Comparison of ENCODE assay signal across 22 cellular contexts in the genomic region with DNA sequence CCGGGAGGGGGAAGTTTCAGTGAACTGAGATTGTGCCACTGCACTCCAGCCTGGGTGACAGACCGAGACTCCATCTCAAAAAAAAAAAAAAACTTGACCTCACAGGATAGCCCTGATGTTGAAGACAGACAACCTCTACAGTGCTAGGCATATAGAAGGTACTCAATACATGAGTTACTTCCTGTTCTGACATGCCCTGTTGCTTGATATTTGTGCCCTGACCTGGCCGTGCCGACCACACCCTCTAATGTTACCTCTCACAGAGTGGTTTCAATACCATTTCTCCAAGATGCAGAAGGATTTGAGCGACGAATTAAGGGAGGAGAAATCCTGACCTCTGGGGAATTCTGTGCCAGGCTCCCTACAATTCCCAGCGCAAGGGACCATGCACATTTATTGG. TPM values are rescaled to one million over a fixed set of nuclear protein-coding genes. Genes with fewer than 3 reads are reported as not detected.
DNase-seq lines count a peak whose midpoint lies in the region; FAIRE-seq and TF ChIP-seq lines count a peak whose summit lies in the region.
"Had no signal": no experiment of that assay in that cellular context is flagged by ENCODE, and none has a peak within 500 bp of the region (broad histone marks: within the 10 kb centered on the region; RNA-seq: fewer than 3 reads in every experiment).

No MANE protein-coding gene starts in this region.

- no peaks in the 10 kb centered on the region for H3K27me3 Mint-ChIP-seq in activated naive CD4-positive, alpha-beta T cell treated with anti-CD3 and anti-CD28 coated beads, Interleukin-2, amount 50 U/mL, for 24 hours

- H3K27ac ChIP-seq in OCI-LY7 (ENCODE audit: low read depth, low read length, poor library complexity, severe bottlenecking) (peak overlapping the region; percentile 97), hepatocyte (peak overlapping the region; percentile 82), stomach (peak overlapping the region in 3 of 5 donors; percentile 69 to 81 (median 81)), kidney (ENCODE audit: low read depth in 2 of 2, low read length in 2 of 2) (no peak overlapping the region)
- H3K27ac ChIP-seq: A549, brain microvascular endothelial cell, neural progenitor cell, PC-9, prostate gland had no signal

- no TSS peak for BruUV-seq in OCI-LY7 (replicated peaks; lab: Mats Ljungman, UMichigan)

- DNase-seq in activated naive CD4-positive, alpha-beta T cell treated with Interleukin-2 at 50 U/mL for 16 hours: no peak
- DNase-seq in OCI-LY7 (ENCODE audit: low spot score) (peak; percentile 31), hepatocyte (ENCODE audit: low spot score) (no peak), stomach (no peak), kidney (no peak), NCI-H1436 treated with DMSO at 0.1 percent for 48 hours (lab: John Stamatoyannopoulos, UW) (no peak)
- no peak for DNase-seq in activated effector memory CD4-positive, alpha-beta T cell treated with Interleukin-2 at 50 U/mL for 16 hours
- DNase-seq: brain microvascular endothelial cell, C1 segment of cervical spinal cord, DMS 273 treated with DMSO at 0.1 percent for 48 hours, NCI-H1930, NCI-H226, NCI-H774, PC-9, SHP77 treated with DMSO at 0.1 percent for 48 hours had no signal

- H3K9me3 Mint-ChIP-seq in activated naive CD4-positive, alpha-beta T cell treated with anti-CD3 and anti-CD28 coated beads, Interleukin-2, amount 50 U/mL, for 24 hours: no peaks in the 10 kb centered on the region
- H3K9me3 Mint-ChIP-seq: neural progenitor cell had no signal

- H3K4me1 ChIP-seq in OCI-LY7 (ENCODE audit: insufficient read depth, low read length, poor library complexity, severe bottlenecking) (peaks cover 68% of the 10 kb centered on the region), hepatocyte (ENCODE audit: insufficient read depth) (peaks cover 10% of the 10 kb centered on the region), stomach (peaks cover 30 to 60% (median 45%) of the 10 kb centered on the region in 4 donors), kidney (ENCODE audit: control insufficient read depth in 1 of 2, insufficient read depth in 1 of 2, low read depth in 1 of 2, low read length in 2 of 2) (no peaks in the 10 kb centered on the region)
- H3K4me1 ChIP-seq: A549, neural progenitor cell, prostate gland had no signal

- TF ChIP-seq EP300 in stomach (IDR thresholded peaks at IDR 0.05): no peak

- no peaks in the 10 kb centered on the region for H3K9me3 ChIP-seq in OCI-LY7 (ENCODE audit: low read length)
- H3K9me3 ChIP-seq in hepatocyte (ENCODE audit: low read depth): no peaks in the 10 kb centered on the region
- H3K9me3 ChIP-seq in stomach: no peaks in the 10 kb centered on the region
- H3K9me3 ChIP-seq in kidney (ENCODE audit: control insufficient read depth in 1 of 2, low read length in 2 of 2): no peaks in the 10 kb centered on the region
- H3K9me3 ChIP-seq: A549, prostate gland had no signal

- intact Hi-C loops in OCI-LY7 (cut with micrococcal nuclease; ENCODE audit: unreplicated experiment): no loop called here
- intact Hi-C loops in stomach (cut with DNase I; ENCODE audit: low total_unique reads): no loop called here
- intact Hi-C loops in kidney (cut with DNase I): no loop called here

- H3K79me2 ChIP-seq in OCI-LY7 (ENCODE audit: insufficient read depth, low read depth, low read length) (peaks cover 74% of the 10 kb centered on the region), hepatocyte (no peaks in the 10 kb centered on the region)

- no peaks in the 10 kb centered on the region for H3K36me3 Mint-ChIP-seq in activated naive CD4-positive, alpha-beta T cell treated with anti-CD3 and anti-CD28 coated beads, Interleukin-2, amount 50 U/mL, for 24 hours
- H3K36me3 Mint-ChIP-seq: neural progenitor cell had no signal

- no peak for TF ChIP-seq POLR2A in stomach (IDR thresholded peaks at IDR 0.05)

- peak overlapping the region; percentile 15 for H3K4me3 Mint-ChIP-seq in activated naive CD4-positive, alpha-beta T cell treated with anti-CD3 and anti-CD28 coated beads, Interleukin-2, amount 50 U/mL, for 24 hours
- H3K4me3 Mint-ChIP-seq: neural progenitor cell had no signal

- peak overlapping the region; percentile 5 for H3K27ac Mint-ChIP-seq in activated naive CD4-positive, alpha-beta T cell treated with anti-CD3 and anti-CD28 coated beads, Interleukin-2, amount 50 U/mL, for 24 hours
- H3K27ac Mint-ChIP-seq: neural progenitor cell had no signal

- H3K4me2 ChIP-seq in OCI-LY7 (ENCODE audit: low read length) (peak overlapping the region; percentile 98), hepatocyte (no peak overlapping the region)
- H3K4me2 ChIP-seq: A549, neural progenitor cell, PC-9 had no signal

- H4K20me1 ChIP-seq in OCI-LY7 (ENCODE audit: insufficient read depth, low read length) (no peaks in the 10 kb centered on the region), hepatocyte (ENCODE audit: insufficient read depth, poor library complexity, severe bottlenecking) (no peaks in the 10 kb centered on the region)

- peaks cover 45% of the 10 kb centered on the region for H3K36me3 ChIP-seq in OCI-LY7 (ENCODE audit: insufficient read depth, low read length)
- H3K36me3 ChIP-seq in hepatocyte (replicated peaks; ENCODE audit: insufficient read depth, low read depth): no peaks in the 10 kb centered on the region
- no peaks in the 10 kb centered on the region for H3K36me3 ChIP-seq in stomach
- no peaks in the 10 kb centered on the region for H3K36me3 ChIP-seq in kidney (ENCODE audit: control insufficient read depth in 1 of 2, insufficient read depth in 2 of 2, low read length in 2 of 2)
- H3K36me3 ChIP-seq: brain microvascular endothelial cell, neural progenitor cell, prostate gland had no signal

- peak overlapping the region; percentile 57 for H3K4me3 ChIP-seq in OCI-LY7 (ENCODE audit: low read depth, low read length, poor library complexity, severe bottlenecking)
- no peak overlapping the region for H3K4me3 ChIP-seq in hepatocyte
- H3K4me3 ChIP-seq in stomach: no peak overlapping the region
- H3K4me3 ChIP-seq in kidney (ENCODE audit: low read length in 2 of 2): no peak overlapping the region
- H3K4me3 ChIP-seq: A549, K562, neural progenitor cell, PC-9, prostate gland had no signal

- no peak overlapping the region for H2AFZ ChIP-seq in OCI-LY7 (ENCODE audit: low read length)
- no peak overlapping the region for H2AFZ ChIP-seq in hepatocyte
- H2AFZ ChIP-seq: neural progenitor cell, PC-9 had no signal

- H3K27me3 ChIP-seq in hepatocyte (no peaks in the 10 kb centered on the region), stomach (no peaks in the 10 kb centered on the region)
- H3K27me3 ChIP-seq: brain microvascular endothelial cell, neural progenitor cell had no signal

- CTCF ChIA-PET in OCI-LY7 (lab: Charles Lee; ENCODE audit: unreplicated experiment): no interaction called here

- 97% methylated on average over 7 of the region's 7 CpGs for WGBS in hepatocyte (ENCODE audit: low lambda C conversion rate, missing lambda C conversion rate)
- WGBS in stomach, 5 donors: 61 to 72% (median 66%) methylated on average over 7 of the region's 7 CpGs

- H3K4me1 Mint-ChIP-seq in activated naive CD4-positive, alpha-beta T cell treated with anti-CD3 and anti-CD28 coated beads, Interleukin-2, amount 50 U/mL, for 24 hours: peaks cover 46% of the 10 kb centered on the region

- no peak overlapping the region for H3K9ac ChIP-seq in kidney (ENCODE audit: low read length in 2 of 2)
- H3K9ac ChIP-seq: neural progenitor cell had no signal

- POLR2A ChIA-PET in OCI-LY7 (lab: Charles Lee): interaction anchor here (1.9 kb wide), 1 partner anchor 23 kb away, joined by 12 read pairs; no protein-coding TSS in a partner anchor

- FAIRE-seq in kidney (lab: Jason Lieb, UNC): no peak
- FAIRE-seq: A549, colon, endometrium, K562 had no signal

- no peak for TF ChIP-seq CTCF in OCI-LY7 (conservative IDR thresholded peaks at IDR 0.05; ENCODE audit: low read length)
- TF ChIP-seq CTCF in hepatocyte (IDR thresholded peaks at IDR 0.05; ENCODE audit: poor library complexity): no peak
- TF ChIP-seq CTCF in stomach (IDR thresholded peaks at IDR 0.05): no peak
- TF ChIP-seq CTCF in kidney (IDR thresholded peaks at IDR 0.05; ENCODE audit: borderline replicate concordance, extremely low read depth, insufficient read depth): no peak

- H3K9me2 ChIP-seq in OCI-LY7 (ENCODE audit: insufficient read depth, low read length) (no peaks in the 10 kb centered on the region), hepatocyte (replicated peaks; ENCODE audit: insufficient read depth) (no peaks in the 10 kb centered on the region)

RNA-seq across cellular contexts. Expression of a gene that starts 5.2 kb away (rescaled TPM):
- total RNA-seq in OCI-LY7 (2014; rRNA removed; shearing (Covaris generic)): 6.1 and 8.0 TPM in 2 replicates
- total RNA-seq in OCI-LY7 (2022) (24.5 and 32.8 TPM in 2 replicates), hepatocyte (0.37 and 0.96 TPM in 2 replicates), stomach (1 to 10 TPM in 3 of 5 donors, under 1 TPM in 1, not detected in 1; 0.45 to 3.5 (median 2.5) TPM), kidney (16.4 TPM)
- polyA plus RNA-seq in hepatocyte (0.29 and 1.4 TPM in 2 replicates), stomach (1 to 10 TPM; 1.2 to 1.9 (median 1.7) TPM), kidney (ENCODE audit: insufficient read depth, low read depth, low replicate concordance) (2.4 TPM)

Comparison
In these comparisons a context has a peak if more than half of its experiments do, and no peak if none do; other contexts are left out.
1. H3K27ac ChIP-seq: peak in OCI-LY7 (single experiment), hepatocyte (single experiment) and stomach (3 of 5); none in kidney (0 of 2).